ENCODE assay signal across 1 cellular context in genomic region chr1:18907021-18907913, GRCh38.
A peak's percentile ranks its signal among the peaks of the same experiment; 100 is the strongest.
TF ChIP-seq lines count a peak whose summit lies in the region.

No MANE protein-coding gene starts in this region.

TF ChIP-seq in K562, 482 proteins besides CTCF, POLR2A, EP300 and RAD21 (continued from another document and continues in another):
- no peak for TF ChIP-seq USF1 (CRISPR knock-in tag; IDR thresholded peaks at IDR 0.05)
- TF ChIP-seq NCOA4 (IDR thresholded peaks at IDR 0.05; ENCODE audit: partially characterized antibody), result no peak
- 0 out of 2 replicates have a peak, but pooled peaks have one; percentile 20 for TF ChIP-seq TAF7 (tag; IDR thresholded peaks at IDR 0.05)
- no peak for TF ChIP-seq RBM39 (optimal IDR thresholded peaks at IDR 0.05; ENCODE audit: low read depth, low read length)
- TF ChIP-seq ADNP (tag; IDR thresholded peaks at IDR 0.05), result no peak
- TF ChIP-seq TCF3 (CRISPR knock-in tag; IDR thresholded peaks at IDR 0.05), result no peak
- TF ChIP-seq BCOR (IDR thresholded peaks at IDR 0.05), result 0 out of 2 replicates have a peak, but pooled peaks have one; percentile 24
- no peak for TF ChIP-seq NONO (IDR thresholded peaks at IDR 0.05; ENCODE audit: low read depth in 2 of 2, low read length in 1 of 2)
- TF ChIP-seq PREB (CRISPR knock-in tag; IDR thresholded peaks at IDR 0.05), result no peak
- peak; percentile 33; the same call in 1 of the 2 replicates for TF ChIP-seq DEAF1 (CRISPR knock-in tag; IDR thresholded peaks at IDR 0.05)
- TF ChIP-seq ATF6 (CRISPR knock-in tag; IDR thresholded peaks at IDR 0.05), result 0 out of 2 replicates have a peak, but pooled peaks have one; percentile 33
- no peak for TF ChIP-seq ZNF79 (CRISPR knock-in tag; IDR thresholded peaks at IDR 0.05; ENCODE audit: low read depth)
- no peak for TF ChIP-seq IRF1 (CRISPR knock-in tag; IDR thresholded peaks at IDR 0.05; ENCODE audit: borderline replicate concordance)
- TF ChIP-seq RBM25 (IDR thresholded peaks at IDR 0.05; ENCODE audit: low read depth, low read length, severe bottlenecking), result no peak
- TF ChIP-seq ZNF644 (tag; IDR thresholded peaks at IDR 0.05; ENCODE audit: low read depth), result no peak
- TF ChIP-seq CHD4 (IDR thresholded peaks at IDR 0.05; ENCODE audit: insufficient read depth, insufficient replicate concordance, low read depth, low read length, poor library complexity, severe bottlenecking), result no peak
- no peak for TF ChIP-seq ZBTB11 (CRISPR knock-in tag; IDR thresholded peaks at IDR 0.05)
- TF ChIP-seq PATZ1 (CRISPR knock-in tag; IDR thresholded peaks at IDR 0.05; ENCODE audit: borderline replicate concordance), result no peak
- TF ChIP-seq ZNF780A (CRISPR knock-in tag; IDR thresholded peaks at IDR 0.05), result no peak
- TF ChIP-seq ID3 (CRISPR knock-in tag; IDR thresholded peaks at IDR 0.05), result no peak
- no peak for TF ChIP-seq ID3 (tag; IDR thresholded peaks at IDR 0.05)
- no peak for TF ChIP-seq U2AF1 (optimal IDR thresholded peaks at IDR 0.05; ENCODE audit: low read depth, low read length)
- no peak for TF ChIP-seq RUNX1 (IDR thresholded peaks at IDR 0.05; ENCODE audit: low read depth)
- 0 out of 2 replicates have a peak, but pooled peaks have one; percentile 34 for TF ChIP-seq STAT6 (CRISPR knock-in tag; IDR thresholded peaks at IDR 0.05)
- peak; percentile 44 for TF ChIP-seq SAP30 (IDR thresholded peaks at IDR 0.05; ENCODE audit: borderline replicate concordance, insufficient read depth, low read depth, low read length, poor library complexity, severe bottlenecking)
- peak; percentile 75 for TF ChIP-seq TFAP4 (CRISPR knock-in tag; IDR thresholded peaks at IDR 0.05; ENCODE audit: borderline replicate concordance)
- TF ChIP-seq ZNF311 (CRISPR knock-in tag; IDR thresholded peaks at IDR 0.05), result no peak
- no peak for TF ChIP-seq ETS1 (conservative IDR thresholded peaks at IDR 0.05; ENCODE audit: control insufficient read depth, low read depth, low read length)
- TF ChIP-seq TCF7 (IDR thresholded peaks at IDR 0.05; ENCODE audit: borderline replicate concordance), result no peak
- 0 out of 2 replicates have a peak, but pooled peaks have one; percentile 18 for TF ChIP-seq ZNF143 (CRISPR knock-in tag; IDR thresholded peaks at IDR 0.05)
- no peak for TF ChIP-seq NR2C1 (IDR thresholded peaks at IDR 0.05)
- TF ChIP-seq NR2C1 (tag; IDR thresholded peaks at IDR 0.05), result 0 out of 2 replicates have a peak, but pooled peaks have one; percentile 21
- peak; percentile 24; the same call in 1 of the 2 replicates for TF ChIP-seq ZBTB9 (CRISPR knock-in tag; IDR thresholded peaks at IDR 0.05)
- no peak for TF ChIP-seq ELK3 (CRISPR knock-in tag; IDR thresholded peaks at IDR 0.05)
- 0 out of 2 replicates have a peak, but pooled peaks have one; percentile 33 for TF ChIP-seq FOSL1 (tag; conservative IDR thresholded peaks at IDR 0.05)
- no peak for TF ChIP-seq KDM5B (IDR thresholded peaks at IDR 0.05; ENCODE audit: insufficient replicate concordance, low read depth, low read length)
- TF ChIP-seq PHF21A (IDR thresholded peaks at IDR 0.05; ENCODE audit: borderline replicate concordance, low read depth), result no peak
